In the genomic region with DNA sequence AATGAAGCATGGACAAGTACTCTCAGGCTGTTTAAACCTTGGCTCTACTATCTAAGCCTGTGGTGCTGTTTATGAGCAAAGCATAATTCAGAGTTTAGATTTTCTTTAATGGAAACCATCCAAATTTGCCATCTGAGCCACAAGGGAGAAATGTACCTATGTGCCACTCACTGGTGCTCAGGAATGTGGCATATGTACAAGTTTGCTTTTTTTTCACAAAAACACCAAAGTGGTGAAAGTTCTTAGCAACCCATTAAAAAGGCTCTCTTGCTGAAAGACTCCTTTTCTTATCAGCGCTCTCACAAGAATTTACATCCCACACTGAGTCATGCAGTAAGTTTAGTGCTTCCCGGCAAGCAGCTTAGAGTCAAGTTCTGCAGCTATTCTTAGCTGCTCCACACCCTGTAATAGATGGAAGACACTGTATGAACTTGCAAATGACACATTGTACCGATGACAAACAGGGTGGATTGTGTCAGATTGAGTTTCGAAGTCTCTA, we compare ENCODE assay signal across 9 cellular contexts. TPM values are rescaled to one million over a fixed set of nuclear protein-coding genes. Genes with fewer than 3 reads are reported as not detected.
DNase-seq lines count a peak whose midpoint lies in the region; ATAC-seq, FAIRE-seq and TF ChIP-seq lines count a peak whose summit lies in the region.
"Had no signal": no experiment of that assay in that cellular context is flagged by ENCODE, and none has a peak within 500 bp of the region (broad histone marks: within the 10 kb centered on the region; RNA-seq: fewer than 3 reads in every experiment).

No MANE protein-coding gene starts in this region.

- H3K9me2 ChIP-seq in OCI-LY7 (ENCODE audit: insufficient read depth, low read length) = no peaks in the 10 kb centered on the region

- peak overlapping the region; percentile 81 for H3K27ac Mint-ChIP-seq in chondrocyte (ENCODE audit: unreplicated experiment)
- H3K27ac Mint-ChIP-seq: B cell had no signal

- H3K9me3 Mint-ChIP-seq in chondrocyte (ENCODE audit: low read depth) = no peaks in the 10 kb centered on the region

- no TSS peak for BruUV-seq in OCI-LY7 (replicated peaks; lab: Mats Ljungman, UMichigan)

- H3K4me1 ChIP-seq in OCI-LY7 (ENCODE audit: insufficient read depth, low read length, poor library complexity, severe bottlenecking) = no peaks in the 10 kb centered on the region

- ATAC-seq in left lobe of liver = peak; percentile 49
- ATAC-seq in GM19463 (IDR thresholded peaks at IDR 0.05; ENCODE audit: unreplicated experiment) = no peak

- H3K4me2 ChIP-seq in OCI-LY7 (ENCODE audit: low read length) = no peak overlapping the region

- no peaks in the 10 kb centered on the region for H4K20me1 ChIP-seq in OCI-LY7 (ENCODE audit: insufficient read depth, low read length)

- no peaks in the 10 kb centered on the region for H3K79me2 ChIP-seq in OCI-LY7 (ENCODE audit: insufficient read depth, low read depth, low read length)

- H3K36me3 Mint-ChIP-seq in chondrocyte (ENCODE audit: low read depth) = peaks cover 2% of the 10 kb centered on the region

- peak; percentile 58 for FAIRE-seq in urothelium cell line (lab: Jason Lieb, UNC)

- peak overlapping the region; percentile 65 for H3K4me3 Mint-ChIP-seq in chondrocyte (ENCODE audit: unreplicated experiment)
- H3K4me3 Mint-ChIP-seq: B cell had no signal

- no peak overlapping the region for H3K4me3 ChIP-seq in OCI-LY7 (ENCODE audit: low read depth, low read length, poor library complexity, severe bottlenecking)

- POLR2A ChIA-PET in OCI-LY7 (lab: Charles Lee) = interaction anchor here (0.6 kb wide), 1 partner anchor 30 kb away, joined by 3 read pairs; no protein-coding TSS in a partner anchor

- peaks cover 18% of the 10 kb centered on the region for H3K4me1 Mint-ChIP-seq in chondrocyte (ENCODE audit: low read depth)
- H3K4me1 Mint-ChIP-seq: B cell had no signal

- H3K9me3 ChIP-seq in OCI-LY7 (ENCODE audit: low read length) = no peaks in the 10 kb centered on the region

- intact Hi-C loops in OCI-LY7 (cut with micrococcal nuclease; ENCODE audit: unreplicated experiment) = no loop called here

- H3K36me3 ChIP-seq in OCI-LY7 (ENCODE audit: insufficient read depth, low read length) = no peaks in the 10 kb centered on the region

- peak; percentile 9 to 25 for DNase-seq in NCI-H187 (lab: John Stamatoyannopoulos, UW)
- no peak for DNase-seq in NCI-H187 treated with DMSO at 0.1 percent for 48 hours (lab: John Stamatoyannopoulos, UW)
- no peak for DNase-seq in chondrocyte (ENCODE audit: low spot score)
- DNase-seq in left lobe of liver (ENCODE audit: low spot score) = no peak
- DNase-seq in urothelium cell line (ENCODE audit: low spot score) = peak; percentile 78
- DNase-seq in NCI-H2081 (lab: John Stamatoyannopoulos, UW) = no peak
- DNase-seq in OCI-LY7 (ENCODE audit: low spot score) = no peak

- no peak overlapping the region for H2AFZ ChIP-seq in OCI-LY7 (ENCODE audit: low read length)

- H3K27me3 Mint-ChIP-seq in chondrocyte (ENCODE audit: low read depth) = no peaks in the 10 kb centered on the region
- H3K27me3 Mint-ChIP-seq: B cell had no signal

- TF ChIP-seq CTCF in chondrocyte (IDR thresholded peaks at IDR 0.05) = no peak
- no peak for TF ChIP-seq CTCF in OCI-LY7 (conservative IDR thresholded peaks at IDR 0.05; ENCODE audit: low read length)

- CTCF ChIA-PET in OCI-LY7 (lab: Charles Lee; ENCODE audit: unreplicated experiment) = no interaction called here

- no peak overlapping the region for H3K27ac ChIP-seq in OCI-LY7 (ENCODE audit: low read depth, low read length, poor library complexity, severe bottlenecking)

RNA-seq across cellular contexts. Expression of a gene that starts 57.3 kb away (rescaled TPM):
- total RNA-seq in chondrocyte (1.5 TPM in 1 of 3 replicates, not detected in the others), left lobe of liver (18.4 TPM), OCI-LY7 (2022) (not detected in 2 replicates)
- total RNA-seq in OCI-LY7 (2014; rRNA removed; shearing (Covaris generic)) = not detected in 2 replicates
- total RNA-seq: B cell had no signal

Comparison
In these comparisons a context has a peak if more than half of its experiments do, and no peak if none do; other contexts are left out.
1. DNase-seq: peak in NCI-H187 (2 of 2) and urothelium cell line (single experiment); none in NCI-H187 treated with DMSO at 0.1 percent for 48 hours (single experiment), chondrocyte (single experiment), left lobe of liver (single experiment), NCI-H2081 (0 of 2) and OCI-LY7 (single experiment).